8 cellular contexts compared by ENCODE assay signal in genomic region chr15:67134577-67135492, GRCh38.
DNase-seq lines count a peak whose midpoint lies in the region; ATAC-seq and TF ChIP-seq lines count a peak whose summit lies in the region.

No MANE protein-coding gene starts in this region.

- peak overlapping the region; percentile 75 for H3K27ac Mint-ChIP-seq in endodermal cell

- peak overlapping the region; percentile 64 for H3K4me2 ChIP-seq in DOHH2 (ENCODE audit: low read length)

- H3K79me2 ChIP-seq in DOHH2 (ENCODE audit: control insufficient read depth, low read length), result peaks cover 37% of the 10 kb centered on the region

- peak overlapping the region; percentile 49 for H3K4me3 ChIP-seq in DOHH2 (ENCODE audit: low read length)
- H3K4me3 ChIP-seq in endodermal cell (ENCODE audit: low read length), result no peak overlapping the region
- H3K4me3 ChIP-seq in neutrophil (ENCODE audit: low read depth in 1 of 2, low read length in 1 of 2), result no peak overlapping the region

- H3K4me1 ChIP-seq in DOHH2 (ENCODE audit: control insufficient read depth, low read length) (peaks cover 34% of the 10 kb centered on the region), endodermal cell (ENCODE audit: control insufficient read depth, insufficient read depth, low read length) (peaks cover 30% of the 10 kb centered on the region), neutrophil (ENCODE audit: control insufficient read depth in 1 of 2, insufficient read depth in 1 of 2, low read depth in 1 of 2, low read length in 1 of 2) (peaks cover 13 to 14% of the 10 kb centered on the region in 2 experiments)

- H3K27me3 ChIP-seq in DOHH2 (ENCODE audit: control insufficient read depth, low read length), result no peaks in the 10 kb centered on the region
- H3K27me3 ChIP-seq in endodermal cell (ENCODE audit: control insufficient read depth, insufficient read depth, low read length, poor library complexity, severe bottlenecking), result no peaks in the 10 kb centered on the region
- no peaks in the 10 kb centered on the region for H3K27me3 ChIP-seq in neutrophil

- H3K27me3 Mint-ChIP-seq in endodermal cell (ENCODE audit: insufficient read depth), result no peaks in the 10 kb centered on the region

- H3K36me3 ChIP-seq in DOHH2 (ENCODE audit: control insufficient read depth, low read length) (no peaks in the 10 kb centered on the region), KOPT-K1 (ENCODE audit: insufficient read depth, low read length) (no peaks in the 10 kb centered on the region), endodermal cell (ENCODE audit: control insufficient read depth, insufficient read depth, low read length) (no peaks in the 10 kb centered on the region), neutrophil (no peaks in the 10 kb centered on the region)

- peak; percentile 63 for DNase-seq in endodermal cell
- no peak for DNase-seq in NCI-H1417 treated with DMSO at 0.1 percent for 48 hours (lab: John Stamatoyannopoulos, UW)
- DNase-seq in activated CD4-positive, alpha-beta T cell treated with anti-CD3 and anti-CD28 coated beads, Interleukin-2, amount 50 U/mL, for 48 hours, result no peak

- H3K36me3 Mint-ChIP-seq in endodermal cell (ENCODE audit: low read depth), result no peaks in the 10 kb centered on the region

- H3K9me3 ChIP-seq in DOHH2 (ENCODE audit: control insufficient read depth, insufficient read depth, low read length) (no peaks in the 10 kb centered on the region), KOPT-K1 (ENCODE audit: insufficient read depth, low read length, poor library complexity, severe bottlenecking) (no peaks in the 10 kb centered on the region), endodermal cell (ENCODE audit: control insufficient read depth, low read length) (no peaks in the 10 kb centered on the region), neutrophil (no peaks in the 10 kb centered on the region)

- H4K20me1 ChIP-seq in DOHH2 (ENCODE audit: control insufficient read depth, insufficient read depth, low read depth, low read length), result peaks cover 19% of the 10 kb centered on the region

- H3K9ac ChIP-seq in endodermal cell (ENCODE audit: extremely low read depth, low read length, poor library complexity, severe bottlenecking), result peak overlapping the region; percentile 16

- no peaks in the 10 kb centered on the region for H3K9me2 ChIP-seq in DOHH2 (replicated peaks; ENCODE audit: control insufficient read depth, low read length)

- no peak for ATAC-seq in GM18520 (IDR thresholded peaks at IDR 0.05; ENCODE audit: unreplicated experiment)
- no peak for ATAC-seq in HG03108 (IDR thresholded peaks at IDR 0.05; ENCODE audit: unreplicated experiment)

- TF ChIP-seq CTCF in DOHH2 (IDR thresholded peaks at IDR 0.05; ENCODE audit: low read depth, low read length, poor library complexity, severe bottlenecking), result no peak
- no peak for TF ChIP-seq CTCF in endodermal cell (conservative IDR thresholded peaks at IDR 0.05)
- TF ChIP-seq CTCF in neutrophil (IDR thresholded peaks at IDR 0.05), result no peak

- H3K4me3 Mint-ChIP-seq in endodermal cell, result no peak overlapping the region

- H3K27ac ChIP-seq in DOHH2 (ENCODE audit: low read depth, low read length), result no peak overlapping the region
- H3K27ac ChIP-seq in KOPT-K1 (ENCODE audit: low read depth, low read length, poor library complexity, severe bottlenecking), result peak overlapping the region; percentile 75
- peak overlapping the region; percentile 44 for H3K27ac ChIP-seq in endodermal cell (ENCODE audit: low read depth, low read length)
- H3K27ac ChIP-seq in neutrophil, result peak overlapping the region; percentile 61

- WGBS in endodermal cell (ENCODE audit: insufficient coverage in 1 of 2, insufficient read length in 1 of 2), 2 experiments, result 64 to 79% methylated on average over 7 to 10 of the region's 10 CpGs

- no peaks in the 10 kb centered on the region for H3K9me3 Mint-ChIP-seq in endodermal cell

- H3F3A ChIP-seq in DOHH2 (ENCODE audit: control insufficient read depth, insufficient read depth), result no peaks in the 10 kb centered on the region

- peaks cover 61% of the 10 kb centered on the region for H3K4me1 Mint-ChIP-seq in endodermal cell
